ENCODE assay signal across 9 cellular contexts in genomic region chr6:111803384-111803783, GRCh38.
A peak's percentile ranks its signal among the peaks of the same experiment; 100 is the strongest.
DNase-seq lines count a peak whose midpoint lies in the region; ATAC-seq and TF ChIP-seq lines count a peak whose summit lies in the region.
"Had no signal": no experiment of that assay in that cellular context is flagged by ENCODE, and none has a peak within 500 bp of the region (broad histone marks: within the 10 kb centered on the region; RNA-seq: fewer than 3 reads in every experiment).

No MANE protein-coding gene starts in this region.

- no peak overlapping the region for H2AFZ ChIP-seq in DND-41 (ENCODE audit: low read depth, low read length)

- 77 to 80% methylated on average over 1 of the region's 1 CpG for WGBS in sigmoid colon, 2 donors
- 92 to 95% methylated on average over 1 of the region's 1 CpG for WGBS in body of pancreas, 2 donors

- H3K36me3 ChIP-seq in DND-41 (ENCODE audit: insufficient read depth, low read length), result no peaks in the 10 kb centered on the region
- H3K36me3 ChIP-seq in sigmoid colon, result no peaks in the 10 kb centered on the region
- H3K36me3 ChIP-seq in body of pancreas (replicated peaks in 1 of 2; ENCODE audit: insufficient read depth in 1 of 2, low read depth in 2 of 2), result no peaks in the 10 kb centered on the region

- H3K4me1 Mint-ChIP-seq in central memory CD8-positive, alpha-beta T cell, result peaks cover 89% of the 10 kb centered on the region

- no peaks in the 10 kb centered on the region for H3K9me3 Mint-ChIP-seq in central memory CD8-positive, alpha-beta T cell

- no peaks in the 10 kb centered on the region for H3K27me3 ChIP-seq in DND-41 (ENCODE audit: insufficient read depth, low read length, poor library complexity)
- H3K27me3 ChIP-seq in sigmoid colon, result no peaks in the 10 kb centered on the region
- no peaks in the 10 kb centered on the region for H3K27me3 ChIP-seq in body of pancreas

- H3K27ac ChIP-seq in DND-41 (ENCODE audit: low read length), result no peak overlapping the region
- H3K27ac ChIP-seq in sigmoid colon, result peak overlapping the region in 3 of 4 donors; percentile 47 to 50 (median 50)
- no peak overlapping the region for H3K27ac ChIP-seq in body of pancreas

- no peak overlapping the region for H3K9ac ChIP-seq in DND-41 (ENCODE audit: low read depth, low read length)

- H3K36me3 Mint-ChIP-seq in central memory CD8-positive, alpha-beta T cell (ENCODE audit: insufficient read depth), result peaks cover 25% of the 10 kb centered on the region

- no peaks in the 10 kb centered on the region for H3K27me3 Mint-ChIP-seq in central memory CD8-positive, alpha-beta T cell

- no peak for TF ChIP-seq EP300 in sigmoid colon (IDR thresholded peaks at IDR 0.05)

- peaks cover 7% of the 10 kb centered on the region; the same call in 1 of the 2 replicates for H4K20me1 ChIP-seq in DND-41 (ENCODE audit: insufficient read depth, low read length)

- TF ChIP-seq POLR2A in sigmoid colon (IDR thresholded peaks at IDR 0.05) (no peak), body of pancreas (IDR thresholded peaks at IDR 0.05) (no peak)

- H3K79me2 ChIP-seq in DND-41 (ENCODE audit: insufficient read depth, low read length), result peaks cover 29% of the 10 kb centered on the region

- no peak for TF ChIP-seq CTCF in DND-41 (IDR thresholded peaks at IDR 0.05; ENCODE audit: borderline replicate concordance, extremely low read depth, low read length, poor library complexity, severe bottlenecking)
- no peak for TF ChIP-seq CTCF in sigmoid colon (IDR thresholded peaks at IDR 0.05)
- TF ChIP-seq CTCF in body of pancreas (IDR thresholded peaks at IDR 0.05), result no peak

- H3K9me3 ChIP-seq in DND-41 (ENCODE audit: insufficient read depth, low read length, severe bottlenecking) (no peaks in the 10 kb centered on the region), sigmoid colon (no peaks in the 10 kb centered on the region), body of pancreas (no peaks in the 10 kb centered on the region)

- H3K4me3 Mint-ChIP-seq in central memory CD8-positive, alpha-beta T cell, result peak overlapping the region; percentile 54

- ATAC-seq in DND-41 (ENCODE audit: insufficient read depth, low read depth) (peak; percentile 47; the same call in 2 of the 3 replicates), body of pancreas (no peak)
- ATAC-seq in central memory CD8-positive, alpha-beta T cell (replicated peaks; ENCODE audit: extremely low read depth, poor library complexity, severe bottlenecking), result no peak

- DNase-seq in DND-41 (no peak), OCI-M1 (lab: John Stamatoyannopoulos, UW) (peak; percentile 67), sigmoid colon (no peak), HUDEP-2 (lab: John Stamatoyannopoulos, UW; ENCODE audit: unreplicated experiment in 76 of 76) (no peak), NCI-H2196 treated with DMSO at 0.1 percent for 48 hours (lab: John Stamatoyannopoulos, UW; ENCODE audit: unreplicated experiment) (no peak), body of pancreas (no peak), DMS 273 treated with DMSO at 0.1 percent for 48 hours (lab: John Stamatoyannopoulos, UW) (no peak)
- no peak for DNase-seq in central memory CD8-positive, alpha-beta T cell (ENCODE audit: low spot score in 2 of 2)
- DNase-seq: NCI-H1694 treated with DMSO at 0.1 percent for 48 hours had no signal

- no peak overlapping the region for H3K4me2 ChIP-seq in DND-41 (ENCODE audit: insufficient read depth, low read length)

- intact Hi-C loops in sigmoid colon (cut with DNase I) (loop anchor here (5.0 kb wide), 1 partner anchor 69 kb away; the partner anchor contains the start of gene FYN), body of pancreas (cut with DNase I) (no loop called here)

- H3K4me1 ChIP-seq in DND-41 (ENCODE audit: insufficient read depth, low read length) (no peaks in the 10 kb centered on the region), sigmoid colon (peaks cover 0 to 45% (median 25%) of the 10 kb centered on the region in 4 donors), body of pancreas (no peaks in the 10 kb centered on the region)

- H3K27ac Mint-ChIP-seq in central memory CD8-positive, alpha-beta T cell (ENCODE audit: low read depth), result peak overlapping the region; percentile 94

- no peak overlapping the region for H3K4me3 ChIP-seq in DND-41 (ENCODE audit: low read depth in 1 of 2, low read length in 2 of 2)
- no peak overlapping the region for H3K4me3 ChIP-seq in sigmoid colon
- no peak overlapping the region for H3K4me3 ChIP-seq in body of pancreas

Comparison
In these comparisons a context has a peak if more than half of its experiments do, and no peak if none do; other contexts are left out.
1. H3K27ac ChIP-seq: peak in sigmoid colon (3 of 4); none in DND-41 (single experiment) and body of pancreas (0 of 4).